Comparison of ENCODE assay signal across 10 cellular contexts in genomic region chr2:197248623-197249022, GRCh38.
A peak's percentile ranks its signal among the peaks of the same experiment; 100 is the strongest.
DNase-seq lines count a peak whose midpoint lies in the region; ATAC-seq and TF ChIP-seq lines count a peak whose summit lies in the region.
"Had no signal": no experiment of that assay in that cellular context is flagged by ENCODE, and none has a peak within 500 bp of the region (broad histone marks: within the 10 kb centered on the region; RNA-seq: fewer than 3 reads in every experiment).

No MANE protein-coding gene starts in this region.

- peaks cover 83% of the 10 kb centered on the region for H3K4me1 ChIP-seq in CD8-positive, alpha-beta T cell (ENCODE audit: insufficient read depth, low read length)
- H3K4me1 ChIP-seq: foreskin keratinocyte had no signal

- H3K4me3 Mint-ChIP-seq in CD8-positive, alpha-beta T cell = peak overlapping the region; percentile 65
- peak overlapping the region; percentile 42 to 74 (median 65) for H3K4me3 Mint-ChIP-seq in immature natural killer cell

- 78 to 84% methylated on average over 3 of the region's 3 CpGs for WGBS in lower leg skin, 2 donors

- no peaks in the 10 kb centered on the region for H3K9me3 Mint-ChIP-seq in CD8-positive, alpha-beta T cell
- no peaks in the 10 kb centered on the region for H3K9me3 Mint-ChIP-seq in immature natural killer cell

- CTCF ChIA-PET in CD8-positive, alpha-beta T cell (lab: Charles Lee) = interaction anchor here (0.7 to 1.7 kb wide), 5 partner anchors 11 to 80 kb away, joined by 3 to 5 read pairs (median 3); no protein-coding TSS in a partner anchor

- peaks cover 42% of the 10 kb centered on the region for H3K36me3 Mint-ChIP-seq in CD8-positive, alpha-beta T cell
- H3K36me3 Mint-ChIP-seq in immature natural killer cell = peaks cover 0 to 7% (median 0%) of the 10 kb centered on the region in 3 donors

- intact Hi-C loops in CD8-positive, alpha-beta T cell (cut with DNase I, micrococcal nuclease) = loop anchor here (1.0 to 5.0 kb wide), 2 partner anchors 8 to 36 kb away; no protein-coding TSS in a partner anchor
- intact Hi-C loops in lower leg skin (cut with DNase I; ENCODE audit: low total_unique reads) = no loop called here

- H3K27ac ChIP-seq in CD8-positive, alpha-beta T cell (ENCODE audit: low read depth, low read length) = no peak overlapping the region
- H3K27ac ChIP-seq: foreskin keratinocyte had no signal

- no peak for TF ChIP-seq CTCF in CD8-positive, alpha-beta T cell (IDR thresholded peaks at IDR 0.05)
- TF ChIP-seq CTCF in lower leg skin (IDR thresholded peaks at IDR 0.05) = no peak

- ATAC-seq in CD8-positive, alpha-beta T cell = peak; percentile 74
- ATAC-seq in GM21528 (IDR thresholded peaks at IDR 0.05; ENCODE audit: low FRiP score, unreplicated experiment) = peak; percentile 47
- no peak for ATAC-seq in HG03439 (IDR thresholded peaks at IDR 0.05; ENCODE audit: unreplicated experiment)
- ATAC-seq in GM21526 (IDR thresholded peaks at IDR 0.05; ENCODE audit: low FRiP score, unreplicated experiment) = no peak
- ATAC-seq: foreskin keratinocyte had no signal

- POLR2A ChIA-PET in CD8-positive, alpha-beta T cell (lab: Charles Lee) = interaction anchor here (0.9 to 3.1 kb wide), 7 partner anchors 8 to 64 kb away, joined by 3 to 10 read pairs (median 7); no protein-coding TSS in a partner anchor

- no peaks in the 10 kb centered on the region for H3K27me3 ChIP-seq in CD8-positive, alpha-beta T cell (ENCODE audit: insufficient read depth, low read length)
- H3K27me3 ChIP-seq: foreskin keratinocyte had no signal

- H3K27me3 Mint-ChIP-seq in CD8-positive, alpha-beta T cell (ENCODE audit: low read depth) = no peaks in the 10 kb centered on the region
- peaks cover 0 to 1% (median 0%) of the 10 kb centered on the region in 3 donors for H3K27me3 Mint-ChIP-seq in immature natural killer cell (ENCODE audit: low read depth in 3 of 3)

- no peak overlapping the region for H3K4me3 ChIP-seq in CD8-positive, alpha-beta T cell (ENCODE audit: low read depth, low read length)
- H3K4me3 ChIP-seq in lower leg skin (ENCODE audit: low read depth, poor library complexity, severe bottlenecking) = no peak overlapping the region

- H3K27ac Mint-ChIP-seq in CD8-positive, alpha-beta T cell = peak overlapping the region; percentile 89
- H3K27ac Mint-ChIP-seq in immature natural killer cell = peak overlapping the region; percentile 75 to 96 (median 88)

- peaks cover 89% of the 10 kb centered on the region for H3K4me1 Mint-ChIP-seq in CD8-positive, alpha-beta T cell (ENCODE audit: low read depth)
- peaks cover 83 to 96% of the 10 kb centered on the region in 2 donors for H3K4me1 Mint-ChIP-seq in immature natural killer cell

- H3K9me3 ChIP-seq in CD8-positive, alpha-beta T cell (ENCODE audit: low read length) = no peaks in the 10 kb centered on the region

- no peak for TF ChIP-seq POLR2A in lower leg skin (IDR thresholded peaks at IDR 0.05)

- DNase-seq in CD8-positive, alpha-beta T cell = peak in 2 of 7 experiments; percentile 31 to 55
- DNase-seq in SKM-1 treated with dmso at 0.1 percent for 144 hours (lab: John Stamatoyannopoulos, UW; ENCODE audit: unreplicated experiment) = peak; percentile 61
- DNase-seq in immature natural killer cell = peak; percentile 39 to 48 (median 43)
- DNase-seq in lower leg skin (ENCODE audit: low spot score in 2 of 2) = no peak
- DNase-seq in HuH-7.5 (ENCODE audit: low spot score) = no peak
- DNase-seq: foreskin keratinocyte, occipital lobe had no signal

- H3K36me3 ChIP-seq in CD8-positive, alpha-beta T cell (ENCODE audit: insufficient read depth, low read length) = no peaks in the 10 kb centered on the region

Comparison
In these comparisons a context has a peak if more than half of its experiments do, and no peak if none do; other contexts are left out.
1. ATAC-seq: peak in CD8-positive, alpha-beta T cell (single experiment) and GM21528 (single experiment); none in HG03439 (single experiment) and GM21526 (single experiment).
2. DNase-seq: peak in SKM-1 treated with dmso at 0.1 percent for 144 hours (single experiment) and immature natural killer cell (3 of 3); none in lower leg skin (0 of 2) and HuH-7.5 (single experiment).